In the genomic region with DNA sequence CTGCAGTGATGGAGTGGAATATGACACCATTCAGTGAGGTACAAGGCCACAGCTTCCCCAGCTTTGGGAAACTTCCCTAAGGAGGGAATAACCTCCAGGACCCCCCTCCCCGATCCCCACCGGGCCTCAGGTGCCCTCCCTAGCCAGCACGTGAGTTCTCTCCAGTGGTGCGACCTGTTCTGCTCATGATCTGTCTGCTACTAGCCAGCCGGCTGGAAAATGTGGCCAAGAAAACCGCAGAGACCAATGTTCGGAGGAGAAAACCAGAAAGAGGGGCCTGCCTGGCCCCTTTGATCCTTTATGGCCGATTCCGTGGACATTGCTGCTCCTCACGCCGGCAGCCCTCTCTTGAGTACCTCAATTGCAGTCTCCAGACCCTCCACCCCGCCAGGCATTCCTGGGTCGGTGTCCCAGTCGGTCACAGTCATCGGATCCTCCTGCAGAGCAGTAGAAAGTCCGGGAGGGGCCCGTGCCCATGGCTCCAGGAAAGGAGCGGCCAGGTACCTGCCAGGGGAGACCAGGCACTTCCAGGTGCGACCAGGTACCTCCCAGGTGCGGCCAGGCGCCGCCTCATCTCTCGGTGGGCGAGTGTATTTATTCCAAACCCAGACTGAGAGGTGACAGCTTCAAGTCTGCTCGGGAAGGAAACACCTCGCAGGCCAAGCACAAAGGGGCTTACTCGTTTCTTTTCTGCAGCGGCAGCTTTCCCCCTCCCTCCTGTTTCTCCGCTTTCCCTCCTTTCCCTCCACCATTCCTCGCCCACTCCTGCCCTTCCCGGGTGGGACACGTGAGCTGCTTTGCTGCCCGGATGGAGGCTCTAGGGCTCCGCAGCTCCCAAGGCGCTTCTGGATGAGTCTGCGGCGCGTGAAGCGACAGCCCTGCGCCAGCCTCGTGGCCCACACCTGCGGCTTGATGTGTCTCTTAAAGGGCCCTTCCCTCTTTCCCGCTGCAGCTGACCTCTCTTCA, we compare ENCODE assay signal across 1 cellular context.
TF ChIP-seq lines count a peak whose summit lies in the region.

No MANE protein-coding gene starts in this region.

TF ChIP-seq in WTC11, 78 proteins besides CTCF, POLR2A, EP300 and RAD21 (continued from another document and continues in another):
- TF ChIP-seq, protein P1, sequence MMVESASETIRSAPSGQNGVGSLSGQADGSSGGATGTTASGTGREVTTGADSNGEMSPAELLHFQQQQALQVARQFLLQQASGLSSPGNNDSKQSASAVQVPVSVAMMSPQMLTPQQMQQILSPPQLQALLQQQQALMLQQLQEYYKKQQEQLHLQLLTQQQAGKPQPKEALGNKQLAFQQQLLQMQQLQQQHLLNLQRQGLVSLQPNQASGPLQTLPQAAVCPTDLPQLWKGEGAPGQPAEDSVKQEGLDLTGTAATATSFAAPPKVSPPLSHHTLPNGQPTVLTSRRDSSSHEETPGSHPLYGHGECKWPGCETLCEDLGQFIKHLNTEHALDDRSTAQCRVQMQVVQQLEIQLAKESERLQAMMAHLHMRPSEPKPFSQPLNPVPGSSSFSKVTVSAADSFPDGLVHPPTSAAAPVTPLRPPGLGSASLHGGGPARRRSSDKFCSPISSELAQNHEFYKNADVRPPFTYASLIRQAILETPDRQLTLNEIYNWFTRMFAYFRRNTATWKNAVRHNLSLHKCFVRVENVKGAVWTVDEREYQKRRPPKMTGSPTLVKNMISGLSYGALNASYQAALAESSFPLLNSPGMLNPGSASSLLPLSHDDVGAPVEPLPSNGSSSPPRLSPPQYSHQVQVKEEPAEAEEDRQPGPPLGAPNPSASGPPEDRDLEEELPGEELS (CRISPR knock-in tag; IDR thresholded peaks at IDR 0.05) = peak; percentile 94
- TF ChIP-seq HMGA2 (CRISPR knock-in tag; IDR thresholded peaks at IDR 0.05) (no peak), TCF7 (CRISPR knock-in tag; IDR thresholded peaks at IDR 0.05; ENCODE audit: low read depth) (no peak), NR3C1 (CRISPR knock-in tag; conservative IDR thresholded peaks at IDR 0.05; ENCODE audit: low read depth) (peak; percentile 76; the same call in 1 of the 2 replicates), ZNF121 (CRISPR knock-in tag; IDR thresholded peaks at IDR 0.05) (peak; percentile 25; the same call in 1 of the 2 replicates), ETV6 (CRISPR knock-in tag; IDR thresholded peaks at IDR 0.05) (peak; percentile 70; the same call in 1 of the 2 replicates), ZNF263 (CRISPR knock-in tag; IDR thresholded peaks at IDR 0.05; ENCODE audit: low read depth) (no peak), CREB1 (CRISPR knock-in tag; IDR thresholded peaks at IDR 0.05) (peak; percentile 32; the same call in 1 of the 2 replicates), NR1H2 (CRISPR knock-in tag; IDR thresholded peaks at IDR 0.05) (0 out of 2 replicates have a peak, but pooled peaks have one; percentile 47), FOXP1 (CRISPR knock-in tag; IDR thresholded peaks at IDR 0.05; ENCODE audit: borderline replicate concordance) (peak; percentile 82; the same call in 1 of the 2 replicates), GRHL2 (CRISPR knock-in tag; IDR thresholded peaks at IDR 0.05; ENCODE audit: insufficient replicate concordance, severe bottlenecking) (no peak), ZBTB21 (CRISPR knock-in tag; IDR thresholded peaks at IDR 0.05; ENCODE audit: borderline replicate concordance) (peak; percentile 84; the same call in 1 of the 2 replicates), PRRX2 (CRISPR knock-in tag; IDR thresholded peaks at IDR 0.05) (no peak), ZNF138 (CRISPR knock-in tag; conservative IDR thresholded peaks at IDR 0.05) (peak; percentile 80), CREM (CRISPR knock-in tag; IDR thresholded peaks at IDR 0.05) (peak; percentile 51; the same call in 1 of the 2 replicates)
- TF ChIP-seq, protein P2, sequence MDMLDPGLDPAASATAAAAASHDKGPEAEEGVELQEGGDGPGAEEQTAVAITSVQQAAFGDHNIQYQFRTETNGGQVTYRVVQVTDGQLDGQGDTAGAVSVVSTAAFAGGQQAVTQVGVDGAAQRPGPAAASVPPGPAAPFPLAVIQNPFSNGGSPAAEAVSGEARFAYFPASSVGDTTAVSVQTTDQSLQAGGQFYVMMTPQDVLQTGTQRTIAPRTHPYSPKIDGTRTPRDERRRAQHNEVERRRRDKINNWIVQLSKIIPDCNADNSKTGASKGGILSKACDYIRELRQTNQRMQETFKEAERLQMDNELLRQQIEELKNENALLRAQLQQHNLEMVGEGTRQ (CRISPR knock-in tag; IDR thresholded peaks at IDR 0.05) = peak; percentile 68
- TF ChIP-seq, protein P3, sequence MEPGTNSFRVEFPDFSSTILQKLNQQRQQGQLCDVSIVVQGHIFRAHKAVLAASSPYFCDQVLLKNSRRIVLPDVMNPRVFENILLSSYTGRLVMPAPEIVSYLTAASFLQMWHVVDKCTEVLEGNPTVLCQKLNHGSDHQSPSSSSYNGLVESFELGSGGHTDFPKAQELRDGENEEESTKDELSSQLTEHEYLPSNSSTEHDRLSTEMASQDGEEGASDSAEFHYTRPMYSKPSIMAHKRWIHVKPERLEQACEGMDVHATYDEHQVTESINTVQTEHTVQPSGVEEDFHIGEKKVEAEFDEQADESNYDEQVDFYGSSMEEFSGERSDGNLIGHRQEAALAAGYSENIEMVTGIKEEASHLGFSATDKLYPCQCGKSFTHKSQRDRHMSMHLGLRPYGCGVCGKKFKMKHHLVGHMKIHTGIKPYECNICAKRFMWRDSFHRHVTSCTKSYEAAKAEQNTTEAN (CRISPR knock-in tag; IDR thresholded peaks at IDR 0.05) = peak; percentile 33; the same call in 1 of the 2 replicates
- TF ChIP-seq, protein P4, sequence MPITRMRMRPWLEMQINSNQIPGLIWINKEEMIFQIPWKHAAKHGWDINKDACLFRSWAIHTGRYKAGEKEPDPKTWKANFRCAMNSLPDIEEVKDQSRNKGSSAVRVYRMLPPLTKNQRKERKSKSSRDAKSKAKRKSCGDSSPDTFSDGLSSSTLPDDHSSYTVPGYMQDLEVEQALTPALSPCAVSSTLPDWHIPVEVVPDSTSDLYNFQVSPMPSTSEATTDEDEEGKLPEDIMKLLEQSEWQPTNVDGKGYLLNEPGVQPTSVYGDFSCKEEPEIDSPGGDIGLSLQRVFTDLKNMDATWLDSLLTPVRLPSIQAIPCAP (CRISPR knock-in tag; IDR thresholded peaks at IDR 0.05) = peak; percentile 84; the same call in 1 of the 2 replicates
- TF ChIP-seq, protein P5, sequence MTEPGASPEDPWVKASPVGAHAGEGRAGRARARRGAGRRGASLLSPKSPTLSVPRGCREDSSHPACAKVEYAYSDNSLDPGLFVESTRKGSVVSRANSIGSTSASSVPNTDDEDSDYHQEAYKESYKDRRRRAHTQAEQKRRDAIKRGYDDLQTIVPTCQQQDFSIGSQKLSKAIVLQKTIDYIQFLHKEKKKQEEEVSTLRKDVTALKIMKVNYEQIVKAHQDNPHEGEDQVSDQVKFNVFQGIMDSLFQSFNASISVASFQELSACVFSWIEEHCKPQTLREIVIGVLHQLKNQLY (CRISPR knock-in tag; IDR thresholded peaks at IDR 0.05) = no peak
- TF ChIP-seq, protein P6, sequence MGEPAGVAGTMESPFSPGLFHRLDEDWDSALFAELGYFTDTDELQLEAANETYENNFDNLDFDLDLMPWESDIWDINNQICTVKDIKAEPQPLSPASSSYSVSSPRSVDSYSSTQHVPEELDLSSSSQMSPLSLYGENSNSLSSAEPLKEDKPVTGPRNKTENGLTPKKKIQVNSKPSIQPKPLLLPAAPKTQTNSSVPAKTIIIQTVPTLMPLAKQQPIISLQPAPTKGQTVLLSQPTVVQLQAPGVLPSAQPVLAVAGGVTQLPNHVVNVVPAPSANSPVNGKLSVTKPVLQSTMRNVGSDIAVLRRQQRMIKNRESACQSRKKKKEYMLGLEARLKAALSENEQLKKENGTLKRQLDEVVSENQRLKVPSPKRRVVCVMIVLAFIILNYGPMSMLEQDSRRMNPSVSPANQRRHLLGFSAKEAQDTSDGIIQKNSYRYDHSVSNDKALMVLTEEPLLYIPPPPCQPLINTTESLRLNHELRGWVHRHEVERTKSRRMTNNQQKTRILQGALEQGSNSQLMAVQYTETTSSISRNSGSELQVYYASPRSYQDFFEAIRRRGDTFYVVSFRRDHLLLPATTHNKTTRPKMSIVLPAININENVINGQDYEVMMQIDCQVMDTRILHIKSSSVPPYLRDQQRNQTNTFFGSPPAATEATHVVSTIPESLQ (CRISPR knock-in tag; IDR thresholded peaks at IDR 0.05) = no peak
- TF ChIP-seq, protein P7, sequence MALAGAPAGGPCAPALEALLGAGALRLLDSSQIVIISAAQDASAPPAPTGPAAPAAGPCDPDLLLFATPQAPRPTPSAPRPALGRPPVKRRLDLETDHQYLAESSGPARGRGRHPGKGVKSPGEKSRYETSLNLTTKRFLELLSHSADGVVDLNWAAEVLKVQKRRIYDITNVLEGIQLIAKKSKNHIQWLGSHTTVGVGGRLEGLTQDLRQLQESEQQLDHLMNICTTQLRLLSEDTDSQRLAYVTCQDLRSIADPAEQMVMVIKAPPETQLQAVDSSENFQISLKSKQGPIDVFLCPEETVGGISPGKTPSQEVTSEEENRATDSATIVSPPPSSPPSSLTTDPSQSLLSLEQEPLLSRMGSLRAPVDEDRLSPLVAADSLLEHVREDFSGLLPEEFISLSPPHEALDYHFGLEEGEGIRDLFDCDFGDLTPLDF (CRISPR knock-in tag; IDR thresholded peaks at IDR 0.05) = peak; percentile 79
- TF ChIP-seq, protein P8, sequence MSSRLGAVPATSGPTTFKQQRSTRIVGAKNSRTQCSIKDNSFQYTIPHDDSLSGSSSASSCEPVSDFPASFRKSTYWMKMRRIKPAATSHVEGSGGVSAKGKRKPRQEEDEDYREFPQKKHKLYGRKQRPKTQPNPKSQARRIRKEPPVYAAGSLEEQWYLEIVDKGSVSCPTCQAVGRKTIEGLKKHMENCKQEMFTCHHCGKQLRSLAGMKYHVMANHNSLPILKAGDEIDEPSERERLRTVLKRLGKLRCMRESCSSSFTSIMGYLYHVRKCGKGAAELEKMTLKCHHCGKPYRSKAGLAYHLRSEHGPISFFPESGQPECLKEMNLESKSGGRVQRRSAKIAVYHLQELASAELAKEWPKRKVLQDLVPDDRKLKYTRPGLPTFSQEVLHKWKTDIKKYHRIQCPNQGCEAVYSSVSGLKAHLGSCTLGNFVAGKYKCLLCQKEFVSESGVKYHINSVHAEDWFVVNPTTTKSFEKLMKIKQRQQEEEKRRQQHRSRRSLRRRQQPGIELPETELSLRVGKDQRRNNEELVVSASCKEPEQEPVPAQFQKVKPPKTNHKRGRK (CRISPR knock-in tag; IDR thresholded peaks at IDR 0.05; ENCODE audit: borderline replicate concordance) = no peak
- TF ChIP-seq, protein P9, sequence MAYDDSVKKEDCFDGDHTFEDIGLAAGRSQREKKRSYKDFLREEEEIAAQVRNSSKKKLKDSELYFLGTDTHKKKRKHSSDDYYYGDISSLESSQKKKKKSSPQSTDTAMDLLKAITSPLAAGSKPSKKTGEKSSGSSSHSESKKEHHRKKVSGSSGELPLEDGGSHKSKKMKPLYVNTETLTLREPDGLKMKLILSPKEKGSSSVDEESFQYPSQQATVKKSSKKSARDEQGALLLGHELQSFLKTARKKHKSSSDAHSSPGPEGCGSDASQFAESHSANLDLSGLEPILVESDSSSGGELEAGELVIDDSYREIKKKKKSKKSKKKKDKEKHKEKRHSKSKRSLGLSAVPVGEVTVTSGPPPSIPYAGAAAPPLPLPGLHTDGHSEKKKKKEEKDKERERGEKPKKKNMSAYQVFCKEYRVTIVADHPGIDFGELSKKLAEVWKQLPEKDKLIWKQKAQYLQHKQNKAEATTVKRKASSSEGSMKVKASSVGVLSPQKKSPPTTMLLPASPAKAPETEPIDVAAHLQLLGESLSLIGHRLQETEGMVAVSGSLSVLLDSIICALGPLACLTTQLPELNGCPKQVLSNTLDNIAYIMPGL (CRISPR knock-in tag; IDR thresholded peaks at IDR 0.05) = 0 out of 2 replicates have a peak, but pooled peaks have one; percentile 22
- TF ChIP-seq, protein P10, sequence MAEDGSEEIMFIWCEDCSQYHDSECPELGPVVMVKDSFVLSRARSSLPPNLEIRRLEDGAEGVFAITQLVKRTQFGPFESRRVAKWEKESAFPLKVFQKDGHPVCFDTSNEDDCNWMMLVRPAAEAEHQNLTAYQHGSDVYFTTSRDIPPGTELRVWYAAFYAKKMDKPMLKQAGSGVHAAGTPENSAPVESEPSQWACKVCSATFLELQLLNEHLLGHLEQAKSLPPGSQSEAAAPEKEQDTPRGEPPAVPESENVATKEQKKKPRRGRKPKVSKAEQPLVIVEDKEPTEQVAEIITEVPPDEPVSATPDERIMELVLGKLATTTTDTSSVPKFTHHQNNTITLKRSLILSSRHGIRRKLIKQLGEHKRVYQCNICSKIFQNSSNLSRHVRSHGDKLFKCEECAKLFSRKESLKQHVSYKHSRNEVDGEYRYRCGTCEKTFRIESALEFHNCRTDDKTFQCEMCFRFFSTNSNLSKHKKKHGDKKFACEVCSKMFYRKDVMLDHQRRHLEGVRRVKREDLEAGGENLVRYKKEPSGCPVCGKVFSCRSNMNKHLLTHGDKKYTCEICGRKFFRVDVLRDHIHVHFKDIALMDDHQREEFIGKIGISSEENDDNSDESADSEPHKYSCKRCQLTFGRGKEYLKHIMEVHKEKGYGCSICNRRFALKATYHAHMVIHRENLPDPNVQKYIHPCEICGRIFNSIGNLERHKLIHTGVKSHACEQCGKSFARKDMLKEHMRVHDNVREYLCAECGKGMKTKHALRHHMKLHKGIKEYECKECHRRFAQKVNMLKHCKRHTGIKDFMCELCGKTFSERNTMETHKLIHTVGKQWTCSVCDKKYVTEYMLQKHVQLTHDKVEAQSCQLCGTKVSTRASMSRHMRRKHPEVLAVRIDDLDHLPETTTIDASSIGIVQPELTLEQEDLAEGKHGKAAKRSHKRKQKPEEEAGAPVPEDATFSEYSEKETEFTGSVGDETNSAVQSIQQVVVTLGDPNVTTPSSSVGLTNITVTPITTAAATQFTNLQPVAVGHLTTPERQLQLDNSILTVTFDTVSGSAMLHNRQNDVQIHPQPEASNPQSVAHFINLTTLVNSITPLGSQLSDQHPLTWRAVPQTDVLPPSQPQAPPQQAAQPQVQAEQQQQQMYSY (CRISPR knock-in tag; IDR thresholded peaks at IDR 0.05) = peak; percentile 26; the same call in 1 of the 2 replicates
- TF ChIP-seq, protein P11, sequence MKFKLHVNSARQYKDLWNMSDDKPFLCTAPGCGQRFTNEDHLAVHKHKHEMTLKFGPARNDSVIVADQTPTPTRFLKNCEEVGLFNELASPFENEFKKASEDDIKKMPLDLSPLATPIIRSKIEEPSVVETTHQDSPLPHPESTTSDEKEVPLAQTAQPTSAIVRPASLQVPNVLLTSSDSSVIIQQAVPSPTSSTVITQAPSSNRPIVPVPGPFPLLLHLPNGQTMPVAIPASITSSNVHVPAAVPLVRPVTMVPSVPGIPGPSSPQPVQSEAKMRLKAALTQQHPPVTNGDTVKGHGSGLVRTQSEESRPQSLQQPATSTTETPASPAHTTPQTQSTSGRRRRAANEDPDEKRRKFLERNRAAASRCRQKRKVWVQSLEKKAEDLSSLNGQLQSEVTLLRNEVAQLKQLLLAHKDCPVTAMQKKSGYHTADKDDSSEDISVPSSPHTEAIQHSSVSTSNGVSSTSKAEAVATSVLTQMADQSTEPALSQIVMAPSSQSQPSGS (CRISPR knock-in tag; IDR thresholded peaks at IDR 0.05; ENCODE audit: borderline replicate concordance, low read depth) = no peak
